ENCODE assay signal across 8 cellular contexts in genomic region chr4:42656986-42657792, GRCh38. TPM values are rescaled to one million over a fixed set of nuclear protein-coding genes. Genes with fewer than 3 reads are reported as not detected.
DNase-seq lines count a peak whose midpoint lies in the region; ATAC-seq and TF ChIP-seq lines count a peak whose summit lies in the region.

TSS of gene ATP8A1 (minus strand) at chr4:42657105. CDS start at chr4:42656873, 232 bp downstream.

- no peaks in the 10 kb centered on the region for H3K9me3 ChIP-seq in PC-3 (ENCODE audit: low read length)

- H3K27me3 ChIP-seq in PC-3 (ENCODE audit: low read length): no peaks in the 10 kb centered on the region

- peak within 1 kb of the TSS; percentile 88 for H2AFZ ChIP-seq in PC-3 (ENCODE audit: low read length)

- TF ChIP-seq CTCF in PC-3 (conservative IDR thresholded peaks at IDR 0.05; ENCODE audit: low read depth, low read length): no peak

- intact Hi-C loops in PC-3 (cut with micrococcal nuclease): loop anchor here (2.0 to 10.0 kb wide), 3 partner anchors 88 to 1662 kb away; no protein-coding TSS in a partner anchor

- H3K36me3 ChIP-seq in PC-3 (ENCODE audit: low read depth, low read length): no peaks in the 10 kb centered on the region

- H3K4me3 ChIP-seq in Jurkat, Clone E6-1 (ENCODE audit: low read length): peak within 1 kb of the TSS; percentile 76
- peak within 1 kb of the TSS; percentile 84 for H3K4me3 ChIP-seq in PC-3 (ENCODE audit: low read length)

- 0 out of 2 replicates have a peak, but pooled peaks cover 7% of the 10 kb centered on the region for H4K20me1 ChIP-seq in PC-3 (ENCODE audit: low read length)

- H3K79me2 ChIP-seq in PC-3 (ENCODE audit: low read length): peaks cover 8% of the 10 kb centered on the region; the same call in 1 of the 2 replicates

- peak within 1 kb of the TSS; percentile 67 for H3K9ac ChIP-seq in PC-3 (ENCODE audit: low read length)

- peak; percentile 72 for ATAC-seq in GM21717 (IDR thresholded peaks at IDR 0.05; ENCODE audit: unreplicated experiment)
- ATAC-seq in PC-3: peak; percentile 63

- peak; percentile 79 for TF ChIP-seq POLR2A in erythroblast (IDR thresholded peaks at IDR 0.05; ENCODE audit: low read length)

- peaks cover 39% of the 10 kb centered on the region for H3K4me1 ChIP-seq in PC-3 (ENCODE audit: insufficient read depth, low read length)

- peaks cover 20% of the 10 kb centered on the region for H3F3A ChIP-seq in PC-3 (ENCODE audit: low read length, unreplicated experiment)

- CTCF ChIA-PET in PC-3 (lab: Charles Lee): interaction anchor here (0.5 to 1.0 kb wide), 2 partner anchors 88 to 377 kb away, joined by 3 to 5 read pairs; no protein-coding TSS in a partner anchor

- DNase-seq in DMS153 treated with DMSO at 0.1 percent for 48 hours (lab: John Stamatoyannopoulos, UW; ENCODE audit: unreplicated experiment) (peak; percentile 66), PC-3 (peak; percentile 84), activated T-cell treated with anti-CD3 and anti-CD28 coated beads for 48 hours (ENCODE audit: low read depth) (peak; percentile 93), erythroblast (lab: John Stamatoyannopoulos, UW) (peak; percentile 92 to 95), mucosa of gallbladder (ENCODE audit: low spot score) (peak; percentile 90)
- DNase-seq in Jurkat, Clone E6-1 (ENCODE audit: low read depth, low spot score): peak; percentile 71
- peak; percentile 91 for DNase-seq in stimulated activated CD8-positive, alpha-beta memory T cell treated with anti-CD3 and anti-CD28 coated beads, Interleukin-4, amount 100 ng/mL, for 24 hours (ENCODE audit: low read depth)

- TSS peak; percentile 78 for BruUV-seq in PC-3 (replicated peaks; lab: Mats Ljungman, UMichigan)

- peak within 1 kb of the TSS; percentile 82 for H3K27ac ChIP-seq in PC-3 (ENCODE audit: low read length)

- no peaks in the 10 kb centered on the region for H3K9me2 ChIP-seq in PC-3 (replicated peaks; ENCODE audit: low read length)

- POLR2A ChIA-PET in PC-3 (lab: Charles Lee; ENCODE audit: unreplicated experiment): interaction anchor here (0.5 to 0.6 kb wide), 2 partner anchors 65 to 98 kb away, joined by 3 to 7 read pairs; no protein-coding TSS in a partner anchor

- peak within 1 kb of the TSS; percentile 97 for H3K4me2 ChIP-seq in PC-3 (ENCODE audit: low read length)

RNA-seq across cellular contexts. Expression of gene ATP8A1, which starts in this region (rescaled TPM):
- 8.8 TPM for polyA plus RNA-seq in Jurkat, Clone E6-1 (2012; ENCODE audit: insufficient read depth, insufficient read length)
- total RNA-seq in PC-3 (2014; rRNA removed) (3.9 and 5.3 TPM in 2 replicates), mucosa of gallbladder (5.1 TPM)

Comparison
In these comparisons a context has a peak if more than half of its experiments do, and no peak if none do; other contexts are left out.
1. Peak in every context shown above with its lines: DNase-seq, ATAC-seq, H3K4me3 ChIP-seq and H3K27ac ChIP-seq.